In genomic region chr14:91127411-91127810, GRCh38 we compare ENCODE assay signal across 10 cellular contexts.
DNase-seq lines count a peak whose midpoint lies in the region; ATAC-seq and TF ChIP-seq lines count a peak whose summit lies in the region.
"Had no signal": no experiment of that assay in that cellular context is flagged by ENCODE, and none has a peak within 500 bp of the region (broad histone marks: within the 10 kb centered on the region; RNA-seq: fewer than 3 reads in every experiment).

No MANE protein-coding gene starts in this region.

- no peaks in the 10 kb centered on the region for H3F3A ChIP-seq in MM.1S (ENCODE audit: insufficient read depth, low read length)

- TF ChIP-seq CTCF in 22Rv1 (IDR thresholded peaks at IDR 0.05) (no peak), MM.1S (IDR thresholded peaks at IDR 0.05; ENCODE audit: low read length) (no peak), GM13977 (IDR thresholded peaks at IDR 0.05; ENCODE audit: extremely low read depth, insufficient read depth, missing control alignments) (no peak)

- H3K4me1 ChIP-seq in MM.1S (ENCODE audit: low read length) (0 out of 2 replicates have a peak, but pooled peaks cover 6% of the 10 kb centered on the region), mucosa of stomach (ENCODE audit: control insufficient read depth, insufficient read depth, low read length) (peaks cover 35% of the 10 kb centered on the region)
- H3K4me1 ChIP-seq: SJSA1 had no signal

- ATAC-seq in effector memory CD8-positive, alpha-beta T cell (replicated peaks), result no peak
- ATAC-seq in GM18502 (IDR thresholded peaks at IDR 0.05; ENCODE audit: poor library complexity, unreplicated experiment), result no peak

- H3K27me3 ChIP-seq in MM.1S (replicated peaks; ENCODE audit: insufficient read depth, low read length) (no peaks in the 10 kb centered on the region), mucosa of stomach (ENCODE audit: control insufficient read depth, insufficient read depth, low read length) (no peaks in the 10 kb centered on the region)
- H3K27me3 ChIP-seq: SJSA1 had no signal

- peak; percentile 18 for DNase-seq in MM.1S
- DNase-seq in effector memory CD8-positive, alpha-beta T cell, result no peak
- no peak for DNase-seq in EL
- DNase-seq in MV-4-11 (lab: John Stamatoyannopoulos, UW), result no peak
- DNase-seq in GM13977 (ENCODE audit: low spot score), result no peak

- no peaks in the 10 kb centered on the region for H4K20me1 ChIP-seq in MM.1S (ENCODE audit: insufficient read depth, low read length)

- H3K27me3 Mint-ChIP-seq in effector memory CD8-positive, alpha-beta T cell, result no peaks in the 10 kb centered on the region
- H3K27me3 Mint-ChIP-seq: natural killer cell treated with Interleukin-12 subunit alpha and Interleukin-12 subunit beta and Interleukin-15 and Interleukin-18, amount 100 ng/mL, for 72 hours had no signal

- H3K9me3 ChIP-seq in MM.1S (replicated peaks; ENCODE audit: insufficient read depth, low read length) (no peaks in the 10 kb centered on the region), mucosa of stomach (ENCODE audit: control insufficient read depth, low read length) (no peaks in the 10 kb centered on the region)
- H3K9me3 ChIP-seq: SJSA1 had no signal

- H3K36me3 ChIP-seq in MM.1S (replicated peaks; ENCODE audit: insufficient read depth, low read length) (no peaks in the 10 kb centered on the region), mucosa of stomach (ENCODE audit: control insufficient read depth, insufficient read depth, low read length) (peaks cover 5% of the 10 kb centered on the region)

- H3K9ac ChIP-seq in MM.1S (ENCODE audit: low read length), result no peak overlapping the region
- H3K9ac ChIP-seq in mucosa of stomach (ENCODE audit: low read length), result peak overlapping the region; percentile 24

- H3K4me3 ChIP-seq in MM.1S (ENCODE audit: low read length) (no peak overlapping the region), mucosa of stomach (ENCODE audit: low read length) (no peak overlapping the region)
- H3K4me3 ChIP-seq: SJSA1 had no signal

- peak overlapping the region; percentile 57 for H3K27ac ChIP-seq in 22Rv1
- peak overlapping the region; percentile 17; the same call in 1 of the 2 replicates for H3K27ac ChIP-seq in MM.1S (ENCODE audit: low read length)
- H3K27ac ChIP-seq: SJSA1 had no signal

- no peak overlapping the region for H3K4me3 Mint-ChIP-seq in effector memory CD8-positive, alpha-beta T cell
- H3K4me3 Mint-ChIP-seq: natural killer cell treated with Interleukin-12 subunit alpha and Interleukin-12 subunit beta and Interleukin-15 and Interleukin-18, amount 100 ng/mL, for 72 hours had no signal

- H2AFZ ChIP-seq in MM.1S (ENCODE audit: low read length), result no peak overlapping the region

- H3K4me2 ChIP-seq in MM.1S (ENCODE audit: low read depth, low read length), result no peak overlapping the region

- in situ Hi-C loops in GM13977 (cut with MboI; ENCODE audit: low pct_unique_long_range_greater_than_20kb, low sequenced_read_pairs, unreplicated experiment), result no loop called here

- no peaks in the 10 kb centered on the region for H3K9me2 ChIP-seq in MM.1S (replicated peaks; ENCODE audit: insufficient read depth, low read length)

- H3K9me3 Mint-ChIP-seq in effector memory CD8-positive, alpha-beta T cell, result no peaks in the 10 kb centered on the region
- H3K9me3 Mint-ChIP-seq: natural killer cell treated with Interleukin-12 subunit alpha and Interleukin-12 subunit beta and Interleukin-15 and Interleukin-18, amount 100 ng/mL, for 72 hours had no signal

- H3K36me3 Mint-ChIP-seq in effector memory CD8-positive, alpha-beta T cell (ENCODE audit: insufficient read depth), result peaks cover 47% of the 10 kb centered on the region
- H3K36me3 Mint-ChIP-seq: natural killer cell treated with Interleukin-12 subunit alpha and Interleukin-12 subunit beta and Interleukin-15 and Interleukin-18, amount 100 ng/mL, for 72 hours had no signal

- peaks cover 58% of the 10 kb centered on the region for H3K79me2 ChIP-seq in MM.1S (ENCODE audit: low read length)

- peak overlapping the region; percentile 60 to 87 for H3K27ac Mint-ChIP-seq in effector memory CD8-positive, alpha-beta T cell

- peaks cover 15 to 23% of the 10 kb centered on the region in 2 donors for H3K4me1 Mint-ChIP-seq in effector memory CD8-positive, alpha-beta T cell (ENCODE audit: low read depth in 2 of 2)
